21 cellular contexts compared by ENCODE assay signal in the genomic region with DNA sequence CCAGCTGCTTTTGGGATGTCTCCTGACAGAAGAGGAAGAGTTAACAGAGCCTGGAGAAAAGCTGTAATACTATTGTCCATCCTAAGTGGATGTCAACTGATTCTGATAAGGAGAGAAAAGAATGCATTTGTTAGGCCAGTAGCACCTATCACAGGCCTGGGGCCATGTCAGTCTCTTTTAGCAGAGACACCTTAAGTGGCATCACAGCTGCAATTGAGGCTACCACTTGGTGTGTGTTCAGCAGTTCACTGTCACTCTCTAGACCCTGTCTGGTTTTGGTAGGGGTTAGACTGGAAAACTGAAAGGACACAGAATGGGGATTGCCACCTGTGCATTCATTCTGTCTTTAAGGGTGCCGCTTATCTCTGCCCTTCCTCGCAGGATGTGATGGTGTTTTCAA.
"Had no signal": no experiment of that assay in that cellular context is flagged by ENCODE, and none has a peak within 500 bp of the region (broad histone marks: within the 10 kb centered on the region; RNA-seq: fewer than 3 reads in every experiment).

No MANE protein-coding gene starts in this region.

- ATAC-seq: K562, Panc1, PC-3, Right ventricle myocardium inferior had no signal

- H3K4me2 ChIP-seq: KMS-11 had no signal

- H3K9me3 ChIP-seq: SJCRH30 had no signal

- H3K27ac Mint-ChIP-seq: IgD-negative memory B cell had no signal

- H3K4me3 Mint-ChIP-seq: IgD-negative memory B cell had no signal

- H3K9ac ChIP-seq: KMS-11 had no signal

- H3K4me3 ChIP-seq: K562, SJCRH30 had no signal

- H3K36me3 Mint-ChIP-seq: IgD-negative memory B cell had no signal

- H3K27me3 ChIP-seq: SJCRH30 had no signal

- H3K36me3 ChIP-seq: SJCRH30 had no signal

- H3K4me1 ChIP-seq: SJCRH30 had no signal

- H3K27ac ChIP-seq: KMS-11, SJCRH30 had no signal

- H3K4me1 Mint-ChIP-seq: IgD-negative memory B cell had no signal

- DNase-seq: Kasumi-1; MV-4-11; NCI-H1092; NCI-H1436; NCI-H187 treated with DMSO at 0.1 percent for 48 hours; NCI-H2029 treated with DMSO at 0.1 percent for 48 hours; NCI-H2171 treated with DMSO at 0.1 percent for 48 hours; NCI-H345; NCI-H446 treated with DMSO at 0.1 percent for 48 hours; NCI-H510A treated with DMSO at 0.1 percent for 48 hours; NCI-H526; NK-92 treated with Interleukin-12 subunit alpha and Interleukin-12 subunit beta, amount 100 ng/mL, for 24 hours; PC-3; SHP77 treated with DMSO at 0.1 percent for 48 hours; SJCRH30; T-helper 1 cell had no signal

- H3K27me3 Mint-ChIP-seq: IgD-negative memory B cell had no signal
